ENCODE assay signal across 1 cellular context in genomic region chr15:67110958-67111864, GRCh38.
A peak's percentile ranks its signal among the peaks of the same experiment; 100 is the strongest.
TF ChIP-seq lines count a peak whose summit lies in the region.

No MANE protein-coding gene starts in this region.

TF ChIP-seq in HEK293, 187 proteins besides CTCF, POLR2A, EP300 and RAD21 (continued from another document):
- TF ChIP-seq, protein P1, sequence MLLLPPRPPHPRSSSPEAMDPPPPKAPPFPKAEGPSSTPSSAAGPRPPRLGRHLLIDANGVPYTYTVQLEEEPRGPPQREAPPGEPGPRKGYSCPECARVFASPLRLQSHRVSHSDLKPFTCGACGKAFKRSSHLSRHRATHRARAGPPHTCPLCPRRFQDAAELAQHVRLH (tag by site-specific recombination; IDR thresholded peaks at IDR 0.05) = 0 out of 2 replicates have a peak, but pooled peaks have one; percentile 46
- TF ChIP-seq ZNF266 (tag by site-specific recombination; IDR thresholded peaks at IDR 0.05; ENCODE audit: low read depth) (no peak), TRIM28 (IDR thresholded peaks at IDR 0.05; ENCODE audit: borderline replicate concordance, low read length) (no peak; the same call in 1 of the 2 replicates), ZNF692 (tag by site-specific recombination; IDR thresholded peaks at IDR 0.05) (no peak), SETDB1 (IDR thresholded peaks at IDR 0.05; ENCODE audit: insufficient read length, low read length) (peak; percentile 46), ZNF830 (tag by site-specific recombination; IDR thresholded peaks at IDR 0.05; ENCODE audit: low read depth) (no peak), ZNF571 (tag by site-specific recombination; IDR thresholded peaks at IDR 0.05) (no peak), ZNF473 (tag by site-specific recombination; IDR thresholded peaks at IDR 0.05) (no peak), ZNF777 (tag by site-specific recombination; IDR thresholded peaks at IDR 0.05; ENCODE audit: borderline replicate concordance) (no peak), ZNF501 (tag by site-specific recombination; IDR thresholded peaks at IDR 0.05) (no peak), ZSCAN23 (tag by site-specific recombination; IDR thresholded peaks at IDR 0.05) (no peak), ZBTB44 (tag by site-specific recombination; IDR thresholded peaks at IDR 0.05) (no peak), ZNF155 (tag by site-specific recombination; IDR thresholded peaks at IDR 0.05) (no peak), ZNF248 (tag by site-specific recombination; IDR thresholded peaks at IDR 0.05) (no peak), KLF1 (tag by site-specific recombination; IDR thresholded peaks at IDR 0.05) (no peak), ZNF292 (tag by site-specific recombination; IDR thresholded peaks at IDR 0.05; ENCODE audit: borderline replicate concordance, low read depth) (no peak), ZFP41 (tag by site-specific recombination; IDR thresholded peaks at IDR 0.05; ENCODE audit: borderline replicate concordance) (no peak), HOXC10 (CRISPR knock-in tag; IDR thresholded peaks at IDR 0.05) (no peak)
- TF ChIP-seq, protein P2, sequence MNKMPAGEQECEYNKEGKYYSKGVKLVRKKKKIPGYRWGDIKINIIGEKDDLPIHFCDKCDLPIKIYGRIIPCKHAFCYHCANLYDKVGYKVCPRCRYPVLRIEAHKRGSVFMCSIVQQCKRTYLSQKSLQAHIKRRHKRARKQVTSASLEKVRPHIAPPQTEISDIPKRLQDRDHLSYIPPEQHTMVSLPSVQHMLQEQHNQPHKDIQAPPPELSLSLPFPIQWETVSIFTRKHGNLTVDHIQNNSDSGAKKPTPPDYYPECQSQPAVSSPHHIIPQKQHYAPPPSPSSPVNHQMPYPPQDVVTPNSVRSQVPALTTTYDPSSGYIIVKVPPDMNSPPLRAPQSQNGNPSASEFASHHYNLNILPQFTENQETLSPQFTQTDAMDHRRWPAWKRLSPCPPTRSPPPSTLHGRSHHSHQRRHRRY (tag by site-specific recombination; IDR thresholded peaks at IDR 0.05) = no peak
